11 cellular contexts compared by ENCODE assay signal in the genomic region with DNA sequence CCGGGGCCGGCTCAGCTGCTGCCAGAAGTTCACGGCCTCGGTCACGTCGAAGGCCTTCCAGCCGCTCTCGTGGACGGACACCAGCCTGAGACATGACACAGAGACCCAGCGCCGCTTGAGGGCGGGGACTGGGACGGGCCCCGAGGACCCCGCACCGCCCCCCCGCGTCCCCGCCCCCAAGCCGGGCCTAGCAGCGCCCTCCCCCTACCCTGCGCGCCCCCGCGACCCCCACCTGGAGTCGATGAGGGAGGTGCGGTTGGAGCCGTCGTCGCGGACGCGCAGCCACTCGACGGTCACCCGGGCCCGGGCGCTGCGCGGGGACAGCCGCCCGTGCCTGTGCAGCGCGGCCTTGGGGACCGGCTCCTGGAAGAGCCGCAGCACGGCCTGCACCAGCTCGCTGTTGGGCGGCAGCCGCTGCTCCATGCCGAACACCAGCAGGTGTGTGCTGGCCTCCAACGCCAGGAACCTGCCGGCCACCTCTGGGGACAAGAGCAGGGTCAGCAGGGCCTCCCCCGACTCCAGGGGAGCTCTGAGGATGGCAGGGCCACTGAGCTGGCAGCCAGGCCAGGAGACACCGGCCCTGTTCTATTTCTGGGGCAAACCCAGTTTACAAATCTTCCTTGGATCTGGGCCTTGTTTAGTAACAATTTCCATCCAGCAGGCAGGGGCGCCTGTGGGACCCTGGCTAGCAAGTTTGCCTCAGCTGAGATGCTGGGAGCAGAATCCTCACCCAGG. TPM values are rescaled to one million over a fixed set of nuclear protein-coding genes. Genes with fewer than 3 reads are reported as not detected.
DNase-seq lines count a peak whose midpoint lies in the region; ATAC-seq, FAIRE-seq and TF ChIP-seq lines count a peak whose summit lies in the region.
"Not testable (repeated sequence)": the region's sequence is repeated elsewhere in the genome, so short reads cannot be mapped to it uniquely, and the experiment has no call there.
"Had no signal": no experiment of that assay in that cellular context is flagged by ENCODE, and none has a peak within 500 bp of the region (broad histone marks: within the 10 kb centered on the region; RNA-seq: fewer than 3 reads in every experiment).

No MANE protein-coding gene starts in this region.

- H3K27me3 ChIP-seq in HepG2 (ENCODE audit: control insufficient read depth in 1 of 2, insufficient read depth in 2 of 2, low read length in 2 of 2), result not testable (repeated sequence)

- peak overlapping the region in 1 of 3 experiments; percentile 76; a peak in 1 of 6 replicates for H3K4me3 ChIP-seq in HepG2 (replicated peaks in 1 of 3; ENCODE audit: insufficient read depth in 1 of 3, low read depth in 2 of 3, low read length in 3 of 3)

- intact Hi-C loops in Right ventricle myocardium superior (cut with DNase I), result not testable (repeated sequence)
- intact Hi-C loops in HepG2 (cut with micrococcal nuclease; ENCODE audit: unreplicated experiment), result loop anchor here (10.0 kb wide), 1 partner anchor 87 kb away; no protein-coding TSS in a partner anchor

- not testable (repeated sequence) for H3K36me3 ChIP-seq in ES-I3 (ENCODE audit: insufficient read depth, low read length); HepG2 (replicated peaks in 1 of 2; ENCODE audit: control insufficient read depth in 1 of 2, insufficient read depth in 2 of 2, low read length in 2 of 2)

- H3K9me3 Mint-ChIP-seq in WTC11; neural crest cell; stimulated activated memory B cell treated with anti-CD40 and anti-IgM and Interleukin-4, amounts not matched to agents 10 μg/mL and 1 μg/mL and 100 μg/mL, for 72 hours: not testable (repeated sequence)

- H3K4me1 ChIP-seq in ES-I3 (ENCODE audit: insufficient read depth, low read length), result peaks cover 22% of the 10 kb centered on the region
- peaks cover 74% of the 10 kb centered on the region for H3K4me1 ChIP-seq in HepG2 (ENCODE audit: insufficient read depth, low read length)

- FAIRE-seq in HepG2 (lab: Jason Lieb, UNC), result not testable (repeated sequence)

- CTCF ChIA-PET in WTC11 (lab: Charles Lee), result interaction anchor here (1.1 to 4.3 kb wide), 5 partner anchors 10 to 88 kb away, joined by 3 to 21 read pairs (median 13); no protein-coding TSS in a partner anchor
- CTCF ChIA-PET in HepG2 (lab: Yijun Ruan, JAX; ENCODE audit: low intra/inter-chr PET ratio, low total read pairs), result not testable (repeated sequence)

- H2AFZ ChIP-seq in HepG2 (ENCODE audit: low read length), result not testable (repeated sequence)

- not testable (repeated sequence) for H4K20me1 ChIP-seq in HepG2 (ENCODE audit: insufficient read depth, low read length)

- not testable (repeated sequence) for H3K27me3 Mint-ChIP-seq in WTC11 (ENCODE audit: low read depth); stimulated activated memory B cell treated with anti-CD40 and anti-IgM and Interleukin-4, amounts not matched to agents 10 μg/mL and 1 μg/mL and 100 μg/mL, for 72 hours
- peaks cover 28% of the 10 kb centered on the region for H3K27me3 Mint-ChIP-seq in neural crest cell (ENCODE audit: low read depth)

- peak overlapping the region; percentile 72; the same call in 1 of the 2 replicates for H3K27ac Mint-ChIP-seq in WTC11
- not testable (repeated sequence) for H3K27ac Mint-ChIP-seq in neural crest cell (ENCODE audit: unreplicated experiment); stimulated activated memory B cell treated with anti-CD40 and anti-IgM and Interleukin-4, amounts not matched to agents 10 μg/mL and 1 μg/mL and 100 μg/mL, for 72 hours

- not testable (repeated sequence) for TF ChIP-seq RAD21 in HepG2 (CRISPR knock-in tag; IDR thresholded peaks at IDR 0.05)

- WGBS in HepG2 (ENCODE audit: low lambda C conversion rate), result 82% methylated on average over 15 of the region's 56 CpGs

- not testable (repeated sequence) for TF ChIP-seq POLR2A in HepG2 (IDR thresholded peaks at IDR 0.05; ENCODE audit: insufficient read depth in 1 of 2, low read depth in 2 of 2, low read length in 2 of 2)

- POLR2A ChIA-PET in WTC11 (lab: Charles Lee), result interaction anchor here (1.2 kb wide), 1 partner anchor 36 kb away, joined by 5 read pairs; a partner anchor contains a TSS
- POLR2A ChIA-PET in HepG2 (lab: Yijun Ruan, JAX), result not testable (repeated sequence)

- TF ChIP-seq EP300 in HepG2 (IDR thresholded peaks at IDR 0.05; ENCODE audit: low read depth in 2 of 2, low read length in 2 of 2); HepG2 (CRISPR knock-in tag; IDR thresholded peaks at IDR 0.05; ENCODE audit: borderline replicate concordance): not testable (repeated sequence)

- not testable (repeated sequence) for H3K36me3 Mint-ChIP-seq in WTC11; neural crest cell (ENCODE audit: low read depth); stimulated activated memory B cell treated with anti-CD40 and anti-IgM and Interleukin-4, amounts not matched to agents 10 μg/mL and 1 μg/mL and 100 μg/mL, for 72 hours

- H3K27ac ChIP-seq in HepG2 (ENCODE audit: extremely low read length, insufficient read depth, low read length), result not testable (repeated sequence)

- peak overlapping the region; percentile 83 for H3K4me2 ChIP-seq in HepG2 (ENCODE audit: low read depth, low read length)

- H3K9ac ChIP-seq in ES-I3 (ENCODE audit: low read depth, low read length), result peak overlapping the region; percentile 30
- not testable (repeated sequence) for H3K9ac ChIP-seq in HepG2 (ENCODE audit: insufficient read depth, low read depth, low read length)

- H3K79me2 ChIP-seq in HepG2 (ENCODE audit: insufficient read depth, low read length), result not testable (repeated sequence)

- H3K4me1 Mint-ChIP-seq in WTC11 (peaks cover 48% of the 10 kb centered on the region), neural crest cell (peaks cover 27% of the 10 kb centered on the region)
- peaks cover 13% of the 10 kb centered on the region for H3K4me1 Mint-ChIP-seq in stimulated activated memory B cell treated with anti-CD40 and anti-IgM and Interleukin-4, amounts not matched to agents 10 μg/mL and 1 μg/mL and 100 μg/mL, for 72 hours

- peak; percentile 61 for DNase-seq in WTC11 (ENCODE audit: low spot score)
- peak; percentile 27 for DNase-seq in Right ventricle myocardium superior
- DNase-seq in HepG2 (ENCODE audit: low spot score); neural crest cell (ENCODE audit: low read depth, low spot score): not testable (repeated sequence)

- peak; percentile 7 for ATAC-seq in WTC11
- ATAC-seq in Right ventricle myocardium superior (ENCODE audit: poor library complexity); HepG2: not testable (repeated sequence)
- ATAC-seq in stimulated activated memory B cell treated with anti-CD40 and anti-IgM and Interleukin-4, amounts not matched to agents 10 μg/mL and 1 μg/mL and 100 μg/mL, for 72 hours, result peak; percentile 28

- H3K4me3 Mint-ChIP-seq in WTC11 (peak overlapping the region; percentile 69), neural crest cell (peak overlapping the region; percentile 38)
- not testable (repeated sequence) for H3K4me3 Mint-ChIP-seq in stimulated activated memory B cell treated with anti-CD40 and anti-IgM and Interleukin-4, amounts not matched to agents 10 μg/mL and 1 μg/mL and 100 μg/mL, for 72 hours

- in situ Hi-C loops in HepG2 (cut with HindIII; ENCODE audit: extremely low pct_ligation_motif_present, low pct_unique_long_range_greater_than_20kb), result not testable (repeated sequence)

- H3K9me3 ChIP-seq in ES-I3 (ENCODE audit: control insufficient read depth, insufficient read depth, low read length); HepG2 (ENCODE audit: low read length): not testable (repeated sequence)

- not testable (repeated sequence) for TF ChIP-seq CTCF in WTC11 (IDR thresholded peaks at IDR 0.05); HepG2 (CRISPR knock-in tag; IDR thresholded peaks at IDR 0.05); neural crest cell (conservative IDR thresholded peaks at IDR 0.05)

- not testable (repeated sequence) for BruUV-seq in HepG2 (replicated peaks; lab: Mats Ljungman, UMichigan)

RNA-seq across cellular contexts. Expression of a gene that starts 1.2 kb away (rescaled TPM):
- total RNA-seq in WTC11 (2021) (47.0 to 52.9 TPM (median 49.0 TPM) in 3 replicates), Right ventricle myocardium superior (0.13 TPM), HepG2 (2016; rRNA removed; fragmentation: Illumina TruSeq; extraction: Trizol) (0.29 TPM in 1 of 2 replicates, not detected in the other), neural crest cell (0.65 TPM in 1 of 2 replicates, not detected in the other)
- 0.20 TPM in 1 of 2 replicates, not detected in the other for total RNA-seq in HepG2 (2016; cell fraction: cytosol; rRNA removed; fragmentation: Illumina TruSeq; extraction: Trizol; ENCODE audit: low read depth)
- 0.18 and 0.50 TPM in 2 replicates for total RNA-seq in HepG2 (2016; cell fraction: insoluble cytoplasmic fraction; rRNA removed; fragmentation: Illumina TruSeq; extraction: Trizol)
- total RNA-seq in HepG2 (2016; cell fraction: membrane; rRNA removed; fragmentation: Illumina TruSeq; extraction: Trizol), result 0.09 TPM in 1 of 2 replicates, not detected in the other
- 0.22 and 0.38 TPM in 2 replicates for total RNA-seq in HepG2 (2016; cell fraction: nucleus; rRNA removed; fragmentation: Illumina TruSeq; extraction: Trizol)
- 0.79 and 1.8 TPM in 2 replicates for polyA plus RNA-seq in HepG2 (2011; rRNA removed)
- polyA plus RNA-seq in HepG2 (2011; cell fraction: cytosol; rRNA removed), result 1.6 and 1.9 TPM in 2 replicates
- 0.68 and 0.78 TPM in 2 replicates for polyA plus RNA-seq in HepG2 (2011; cell fraction: nucleus; rRNA removed)
- 0.32 and 0.55 TPM in 2 replicates for polyA plus RNA-seq in HepG2 (2012)
- polyA plus RNA-seq in HepG2 (2016; cell fraction: cytosol; fragmentation: Illumina TruSeq; extraction: Trizol; ENCODE audit: low read depth), result not detected in 2 replicates
- 0.14 TPM in 1 of 2 replicates, not detected in the other for polyA plus RNA-seq in HepG2 (2016; cell fraction: insoluble cytoplasmic fraction; fragmentation: Illumina TruSeq; extraction: Trizol; ENCODE audit: low read depth)
- polyA plus RNA-seq in HepG2 (2016; cell fraction: membrane; fragmentation: Illumina TruSeq; extraction: Trizol; ENCODE audit: low read depth), result 0.11 TPM in 1 of 2 replicates, not detected in the other
- polyA plus RNA-seq in HepG2 (2016; cell fraction: nucleus; fragmentation: Illumina TruSeq; extraction: Trizol; ENCODE audit: insufficient read depth, low read depth), result 0.28 and 0.51 TPM in 2 replicates
- 0.12 TPM in 1 of 2 replicates, not detected in the other for polyA minus RNA-seq in HepG2 (2011; rRNA and poly(A)+ RNA removed; ENCODE audit: low replicate concordance)
- polyA minus RNA-seq in HepG2 (2011; cell fraction: cytosol; rRNA and poly(A)+ RNA removed), result 0.49 and 0.53 TPM in 2 replicates
- polyA minus RNA-seq in HepG2 (2011; cell fraction: nucleus; rRNA and poly(A)+ RNA removed), result 0.52 and 0.99 TPM in 2 replicates
- total RNA-seq: Daoy, HT1080, LHCN-M2 had no signal
- polyA plus RNA-seq: CD4-positive, alpha-beta memory T cell had no signal

RNA-seq across cellular contexts. Expression of a gene that starts 5.5 kb away (rescaled TPM):
- total RNA-seq in WTC11 (2021) (61.1 to 91.7 TPM (median 69.3 TPM) in 3 replicates), Right ventricle myocardium superior (37.0 TPM), HepG2 (2016; rRNA removed; fragmentation: Illumina TruSeq; extraction: Trizol) (6.8 and 23.9 TPM in 2 replicates), neural crest cell (24.8 and 29.3 TPM in 2 replicates)
- total RNA-seq in HepG2 (2016; cell fraction: cytosol; rRNA removed; fragmentation: Illumina TruSeq; extraction: Trizol; ENCODE audit: low read depth), result 8.4 and 11.8 TPM in 2 replicates
- 6.3 and 23.7 TPM in 2 replicates for total RNA-seq in HepG2 (2016; cell fraction: insoluble cytoplasmic fraction; rRNA removed; fragmentation: Illumina TruSeq; extraction: Trizol)
- total RNA-seq in HepG2 (2016; cell fraction: membrane; rRNA removed; fragmentation: Illumina TruSeq; extraction: Trizol), result 9.0 and 9.3 TPM in 2 replicates
- 45.2 and 52.0 TPM in 2 replicates for total RNA-seq in HepG2 (2016; cell fraction: nucleus; rRNA removed; fragmentation: Illumina TruSeq; extraction: Trizol)
- 53.3 and 68.4 TPM in 2 replicates for polyA plus RNA-seq in HepG2 (2011; rRNA removed)
- polyA plus RNA-seq in HepG2 (2011; cell fraction: cytosol; rRNA removed), result 12.0 and 12.6 TPM in 2 replicates
- polyA plus RNA-seq in HepG2 (2011; cell fraction: nucleus; rRNA removed), result 382 and 397 TPM in 2 replicates
- polyA plus RNA-seq in HepG2 (2012), result 27.8 and 32.4 TPM in 2 replicates
- 1.2 and 1.4 TPM in 2 replicates for polyA plus RNA-seq in HepG2 (2016; cell fraction: cytosol; fragmentation: Illumina TruSeq; extraction: Trizol; ENCODE audit: low read depth)
- polyA plus RNA-seq in HepG2 (2016; cell fraction: insoluble cytoplasmic fraction; fragmentation: Illumina TruSeq; extraction: Trizol; ENCODE audit: low read depth), result 5.6 and 6.1 TPM in 2 replicates
- 2.8 and 3.1 TPM in 2 replicates for polyA plus RNA-seq in HepG2 (2016; cell fraction: membrane; fragmentation: Illumina TruSeq; extraction: Trizol; ENCODE audit: low read depth)
- polyA plus RNA-seq in HepG2 (2016; cell fraction: nucleus; fragmentation: Illumina TruSeq; extraction: Trizol; ENCODE audit: insufficient read depth, low read depth), result 77.1 and 87.3 TPM in 2 replicates
- polyA minus RNA-seq in HepG2 (2011; rRNA and poly(A)+ RNA removed; ENCODE audit: low replicate concordance), result 69.8 and 79.8 TPM in 2 replicates
- polyA minus RNA-seq in HepG2 (2011; cell fraction: cytosol; rRNA and poly(A)+ RNA removed), result 11.9 and 15.7 TPM in 2 replicates
- polyA minus RNA-seq in HepG2 (2011; cell fraction: nucleus; rRNA and poly(A)+ RNA removed), result 124 and 138 TPM in 2 replicates

RNA-seq across cellular contexts. Expression of a gene that starts 36.3 kb away (rescaled TPM):
- 81.5 to 90.3 TPM (median 86.0 TPM) in 3 replicates for total RNA-seq in WTC11 (2021)
- 60.3 TPM for total RNA-seq in Right ventricle myocardium superior
- total RNA-seq in HepG2 (2016; rRNA removed; fragmentation: Illumina TruSeq; extraction: Trizol), result 47.8 and 49.5 TPM in 2 replicates
- 8.2 and 9.6 TPM in 2 replicates for total RNA-seq in HepG2 (2016; cell fraction: cytosol; rRNA removed; fragmentation: Illumina TruSeq; extraction: Trizol; ENCODE audit: low read depth)
- total RNA-seq in HepG2 (2016; cell fraction: insoluble cytoplasmic fraction; rRNA removed; fragmentation: Illumina TruSeq; extraction: Trizol), result 45.9 and 51.2 TPM in 2 replicates
- 16.1 and 17.9 TPM in 2 replicates for total RNA-seq in HepG2 (2016; cell fraction: membrane; rRNA removed; fragmentation: Illumina TruSeq; extraction: Trizol)
- 31.1 and 42.8 TPM in 2 replicates for total RNA-seq in HepG2 (2016; cell fraction: nucleus; rRNA removed; fragmentation: Illumina TruSeq; extraction: Trizol)
- 47.2 and 54.2 TPM in 2 replicates for polyA plus RNA-seq in HepG2 (2011; rRNA removed)
- polyA plus RNA-seq in HepG2 (2011; cell fraction: cytosol; rRNA removed), result 25.8 and 40.7 TPM in 2 replicates
- 98.0 and 106 TPM in 2 replicates for polyA plus RNA-seq in HepG2 (2011; cell fraction: nucleus; rRNA removed)
- polyA plus RNA-seq in HepG2 (2012), result 29.7 and 35.8 TPM in 2 replicates
- polyA plus RNA-seq in HepG2 (2016; cell fraction: cytosol; fragmentation: Illumina TruSeq; extraction: Trizol; ENCODE audit: low read depth), result 3.9 and 4.7 TPM in 2 replicates
- polyA plus RNA-seq in HepG2 (2016; cell fraction: insoluble cytoplasmic fraction; fragmentation: Illumina TruSeq; extraction: Trizol; ENCODE audit: low read depth), result 51.7 and 55.3 TPM in 2 replicates
- polyA plus RNA-seq in HepG2 (2016; cell fraction: membrane; fragmentation: Illumina TruSeq; extraction: Trizol; ENCODE audit: low read depth), result 8.9 and 9.2 TPM in 2 replicates
- 87.0 and 102 TPM in 2 replicates for polyA plus RNA-seq in HepG2 (2016; cell fraction: nucleus; fragmentation: Illumina TruSeq; extraction: Trizol; ENCODE audit: insufficient read depth, low read depth)
- polyA minus RNA-seq in HepG2 (2011; rRNA and poly(A)+ RNA removed; ENCODE audit: low replicate concordance), result 56.1 and 62.6 TPM in 2 replicates
- 13.5 and 15.9 TPM in 2 replicates for polyA minus RNA-seq in HepG2 (2011; cell fraction: cytosol; rRNA and poly(A)+ RNA removed)
- polyA minus RNA-seq in HepG2 (2011; cell fraction: nucleus; rRNA and poly(A)+ RNA removed), result 14.4 and 15.9 TPM in 2 replicates
- 54.8 and 59.9 TPM in 2 replicates for total RNA-seq in neural crest cell

RNA-seq across cellular contexts. Expression of a gene that starts 53.3 kb away (rescaled TPM):
- total RNA-seq in WTC11 (2021) (13.9 to 15.5 TPM (median 14.0 TPM) in 3 replicates), Right ventricle myocardium superior (0.24 TPM), HepG2 (2016; rRNA removed; fragmentation: Illumina TruSeq; extraction: Trizol) (0.13 and 0.15 TPM in 2 replicates), neural crest cell (not detected in 2 replicates)
- total RNA-seq in HepG2 (2016; cell fraction: cytosol; rRNA removed; fragmentation: Illumina TruSeq; extraction: Trizol; ENCODE audit: low read depth), result not detected in 2 replicates
- 0.11 TPM in 1 of 2 replicates, not detected in the other for total RNA-seq in HepG2 (2016; cell fraction: insoluble cytoplasmic fraction; rRNA removed; fragmentation: Illumina TruSeq; extraction: Trizol)
- total RNA-seq in HepG2 (2016; cell fraction: membrane; rRNA removed; fragmentation: Illumina TruSeq; extraction: Trizol), result not detected in 2 replicates
- total RNA-seq in HepG2 (2016; cell fraction: nucleus; rRNA removed; fragmentation: Illumina TruSeq; extraction: Trizol), result 0.28 TPM in 1 of 2 replicates, not detected in the other
- polyA plus RNA-seq in HepG2 (2011; rRNA removed), result 0.33 and 0.42 TPM in 2 replicates
- polyA plus RNA-seq in HepG2 (2011; cell fraction: cytosol; rRNA removed), result 0.42 and 0.65 TPM in 2 replicates
- 0.16 and 0.28 TPM in 2 replicates for polyA plus RNA-seq in HepG2 (2011; cell fraction: nucleus; rRNA removed)
- polyA plus RNA-seq in HepG2 (2012), result 0.29 and 0.47 TPM in 2 replicates
- not detected in 2 replicates for polyA plus RNA-seq in HepG2 (2016; cell fraction: cytosol; fragmentation: Illumina TruSeq; extraction: Trizol; ENCODE audit: low read depth)
- polyA plus RNA-seq in HepG2 (2016; cell fraction: insoluble cytoplasmic fraction; fragmentation: Illumina TruSeq; extraction: Trizol; ENCODE audit: low read depth), result not detected in 2 replicates
- 0.08 TPM in 1 of 2 replicates, not detected in the other for polyA plus RNA-seq in HepG2 (2016; cell fraction: membrane; fragmentation: Illumina TruSeq; extraction: Trizol; ENCODE audit: low read depth)
- polyA plus RNA-seq in HepG2 (2016; cell fraction: nucleus; fragmentation: Illumina TruSeq; extraction: Trizol; ENCODE audit: insufficient read depth, low read depth), result not detected in 2 replicates
- polyA minus RNA-seq in HepG2 (2011; rRNA and poly(A)+ RNA removed; ENCODE audit: low replicate concordance), result 0.28 TPM in 1 of 2 replicates, not detected in the other
- not detected in 2 replicates for polyA minus RNA-seq in HepG2 (2011; cell fraction: cytosol; rRNA and poly(A)+ RNA removed)
- not detected in 2 replicates for polyA minus RNA-seq in HepG2 (2011; cell fraction: nucleus; rRNA and poly(A)+ RNA removed)
- total RNA-seq: CD4-positive, alpha-beta memory T cell; Daoy; GM12878; HT1080; LHCN-M2 had no signal
- polyA plus RNA-seq: CD4-positive, alpha-beta memory T cell; GM12878 had no signal

Comparison
In these comparisons a context has a peak if more than half of its experiments do, and no peak if none do; other contexts are left out.
1. RNA of a gene that starts 1.2 kb away (total RNA-seq): 47.0 to 52.9 TPM in WTC11; 0.65 TPM in neural crest cell, 0.09 to 0.50 TPM in HepG2 and 0.13 TPM in Right ventricle myocardium superior (single experiment); every median in the first group is over 10 times any median in the second.